16 cellular contexts compared by ENCODE assay signal in the genomic region with DNA sequence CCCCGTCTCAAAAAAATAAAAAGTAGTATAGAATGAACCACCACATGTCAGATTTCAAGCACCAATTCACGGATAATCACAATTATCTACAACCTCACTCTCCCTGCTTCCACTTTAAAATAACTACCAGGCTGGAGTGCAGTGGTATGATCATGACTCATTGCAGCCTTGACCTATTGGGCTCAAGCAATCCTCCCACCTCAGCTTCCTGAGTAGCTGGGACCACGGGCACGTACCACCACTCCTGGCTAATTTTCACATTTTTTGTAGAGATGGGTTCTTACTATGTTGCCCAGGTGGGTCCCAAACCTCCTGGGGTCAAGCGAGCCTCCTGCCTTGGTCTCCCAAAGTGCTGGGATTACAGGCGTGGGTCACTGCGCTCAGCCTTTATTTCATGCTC. TPM values are rescaled to one million over a fixed set of nuclear protein-coding genes. Genes with fewer than 3 reads are reported as not detected.
DNase-seq lines count a peak whose midpoint lies in the region; ATAC-seq, FAIRE-seq and TF ChIP-seq lines count a peak whose summit lies in the region.
"Had no signal": no experiment of that assay in that cellular context is flagged by ENCODE, and none has a peak within 500 bp of the region (broad histone marks: within the 10 kb centered on the region; RNA-seq: fewer than 3 reads in every experiment).

No MANE protein-coding gene starts in this region.

- H3K9me3 ChIP-seq in astrocyte (ENCODE audit: insufficient read depth, low read depth, low read length) (no peaks in the 10 kb centered on the region), vagina (no peaks in the 10 kb centered on the region), transverse colon (no peaks in the 10 kb centered on the region)
- H3K9me3 ChIP-seq: neutrophil had no signal

- peaks cover 32% of the 10 kb centered on the region for H3K36me3 Mint-ChIP-seq in astrocyte (ENCODE audit: low read depth, unreplicated experiment)

- H3K4me3 ChIP-seq in astrocyte (ENCODE audit: insufficient read depth, low read depth, low read length) = no peak overlapping the region
- H3K4me3 ChIP-seq in vagina = no peak overlapping the region
- no peak overlapping the region for H3K4me3 ChIP-seq in transverse colon

- no peaks in the 10 kb centered on the region for H3K27me3 ChIP-seq in astrocyte (ENCODE audit: insufficient read depth, low read length)
- no peaks in the 10 kb centered on the region for H3K27me3 ChIP-seq in vagina
- no peaks in the 10 kb centered on the region for H3K27me3 ChIP-seq in transverse colon
- H3K27me3 ChIP-seq: neutrophil had no signal

- in situ Hi-C loops in transverse colon (cut with MboI; ENCODE audit: low pct_ligation_motif_present in 1 of 4, low pct_unique_long_range_greater_than_20kb in 1 of 4, low sequenced_read_pairs in 3 of 4) = loop anchor here in 2 of 4 donors (10.0 to 25.0 kb wide), 2 partner anchors 319 to 326 kb away; no protein-coding TSS in a partner anchor

- no peak for FAIRE-seq in astrocyte (lab: Jason Lieb, UNC)
- FAIRE-seq: A204.1 had no signal

- DNase-seq in NK-92 treated with Interleukin-12 subunit alpha and Interleukin-12 subunit beta, amount 100 ng/mL, for 24 hours (lab: John Stamatoyannopoulos, UW) = peak; percentile 31
- DNase-seq in NK-92 (lab: John Stamatoyannopoulos, UW; ENCODE audit: unreplicated experiment) (no peak), astrocyte (ENCODE audit: low read depth) (peak; percentile 69), iris pigment epithelial cell (ENCODE audit: low read depth) (peak; percentile 74), vagina (ENCODE audit: extremely low spot score in 2 of 2) (no peak), KG1 (lab: John Stamatoyannopoulos, UW) (no peak), transverse colon (no peak)
- DNase-seq: activated B cell treated with CpG ODN at 0.5 μM for 24 hours; activated T-cell treated with anti-CD3 and anti-CD28 coated beads, Interleukin-2, amount 50 U/mL, for 24 hours; central memory CD4-positive, alpha-beta T cell; DMS79; Right ventricle myocardium superior had no signal

- no peaks in the 10 kb centered on the region for H3K79me2 ChIP-seq in astrocyte (ENCODE audit: insufficient read depth, low read length)

- no peak for ATAC-seq in GM18517 (IDR thresholded peaks at IDR 0.05; ENCODE audit: unreplicated experiment)

- no peak overlapping the region for H2AFZ ChIP-seq in astrocyte (ENCODE audit: low read depth, low read length)

- no peak overlapping the region for H3K4me3 Mint-ChIP-seq in astrocyte (ENCODE audit: unreplicated experiment)
- H3K4me3 Mint-ChIP-seq: activated B cell treated with CpG ODN at 0.5 μM for 24 hours; activated T-cell treated with anti-CD3 and anti-CD28 coated beads, Interleukin-2, amount 50 U/mL, for 24 hours had no signal

- peaks cover 40% of the 10 kb centered on the region for H3K4me1 Mint-ChIP-seq in astrocyte (ENCODE audit: low read depth, unreplicated experiment)

- peaks cover 41% of the 10 kb centered on the region for H3K4me1 ChIP-seq in astrocyte (ENCODE audit: insufficient read depth, low read length)
- peaks cover 47% of the 10 kb centered on the region for H3K4me1 ChIP-seq in vagina
- H3K4me1 ChIP-seq in transverse colon = peaks cover 0 to 20% (median 9%) of the 10 kb centered on the region in 4 donors

- H3K36me3 ChIP-seq in astrocyte (ENCODE audit: insufficient read depth, low read length) = peaks cover 25% of the 10 kb centered on the region
- H3K36me3 ChIP-seq in vagina = no peaks in the 10 kb centered on the region
- peaks cover 0 to 18% (median 5%) of the 10 kb centered on the region in 4 donors for H3K36me3 ChIP-seq in transverse colon
- H3K36me3 ChIP-seq: neutrophil had no signal

- H3K27me3 Mint-ChIP-seq in astrocyte (ENCODE audit: low read depth, unreplicated experiment) = no peaks in the 10 kb centered on the region
- H3K27me3 Mint-ChIP-seq: activated B cell treated with CpG ODN at 0.5 μM for 24 hours had no signal

- peak overlapping the region; percentile 97 for H3K27ac Mint-ChIP-seq in astrocyte (ENCODE audit: unreplicated experiment)
- H3K27ac Mint-ChIP-seq: activated T-cell treated with anti-CD3 and anti-CD28 coated beads, Interleukin-2, amount 50 U/mL, for 24 hours had no signal

- H3K27ac ChIP-seq in astrocyte (ENCODE audit: low read depth, low read length) (peak overlapping the region; percentile 94), vagina (peak overlapping the region; percentile 91), transverse colon (no peak overlapping the region)
- H3K27ac ChIP-seq: neutrophil had no signal

- H3K9ac ChIP-seq in astrocyte (ENCODE audit: low read length) = peak overlapping the region; percentile 69

- TF ChIP-seq POLR2A in vagina (IDR thresholded peaks at IDR 0.05) (no peak), transverse colon (IDR thresholded peaks at IDR 0.05) (no peak)

- no peak for TF ChIP-seq EP300 in transverse colon (IDR thresholded peaks at IDR 0.05; ENCODE audit: low read depth)

- TF ChIP-seq CTCF in astrocyte (IDR thresholded peaks at IDR 0.05; ENCODE audit: insufficient read depth, low read depth, low read length) = no peak
- no peak for TF ChIP-seq CTCF in vagina (IDR thresholded peaks at IDR 0.05)
- TF ChIP-seq CTCF in transverse colon (IDR thresholded peaks at IDR 0.05) = no peak

- intact Hi-C loops in vagina (cut with DNase I) (no loop called here), transverse colon (cut with DNase I; ENCODE audit: low total_unique reads) (no loop called here)

- H4K20me1 ChIP-seq in astrocyte (ENCODE audit: insufficient read depth, low read length) = no peaks in the 10 kb centered on the region

- 87 to 97% methylated on average over 4 to 7 of the region's 7 CpGs for WGBS in transverse colon (ENCODE audit: low coverage in 1 of 2), 2 donors

- H3K4me2 ChIP-seq in astrocyte (ENCODE audit: low read length) = peak overlapping the region; percentile 46

- no peaks in the 10 kb centered on the region for H3K9me3 Mint-ChIP-seq in astrocyte (ENCODE audit: unreplicated experiment)
- H3K9me3 Mint-ChIP-seq: activated B cell treated with CpG ODN at 0.5 μM for 24 hours; activated T-cell treated with anti-CD3 and anti-CD28 coated beads, Interleukin-2, amount 50 U/mL, for 24 hours had no signal

RNA-seq across cellular contexts. Expression of a gene that starts 38.1 kb away (rescaled TPM):
- total RNA-seq in astrocyte (not detected in 2 replicates), vagina (not detected), transverse colon (not detected)
- total RNA-seq: activated B cell treated with CpG ODN at 0.5 μM for 24 hours, NCI-H460, Right ventricle myocardium superior had no signal

Comparison
In these comparisons a context has a peak if more than half of its experiments do, and no peak if none do; other contexts are left out.
1. DNase-seq: peak in NK-92 treated with Interleukin-12 subunit alpha and Interleukin-12 subunit beta, amount 100 ng/mL, for 24 hours (single experiment), astrocyte (single experiment) and iris pigment epithelial cell (single experiment); none in NK-92 (single experiment), vagina (0 of 2), KG1 (single experiment) and transverse colon (single experiment).
2. H3K27ac ChIP-seq: peak in astrocyte (single experiment) and vagina (single experiment); none in transverse colon (0 of 4).